ENCODE assay signal across 32 cellular contexts in the genomic region with DNA sequence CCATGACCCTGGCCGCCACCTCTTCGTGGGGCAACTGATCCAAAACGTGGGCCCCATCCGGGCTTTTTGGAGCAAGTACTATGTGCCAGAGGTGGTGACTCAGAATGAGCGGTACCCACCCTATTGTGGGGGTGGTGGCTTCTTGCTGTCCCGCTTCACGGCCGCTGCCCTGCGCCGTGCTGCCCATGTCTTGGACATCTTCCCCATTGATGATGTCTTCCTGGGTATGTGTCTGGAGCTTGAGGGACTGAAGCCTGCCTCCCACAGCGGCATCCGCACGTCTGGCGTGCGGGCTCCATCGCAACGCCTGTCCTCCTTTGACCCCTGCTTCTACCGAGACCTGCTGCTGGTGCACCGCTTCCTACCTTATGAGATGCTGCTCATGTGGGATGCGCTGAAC. TPM values are rescaled to one million over a fixed set of nuclear protein-coding genes. Genes with fewer than 3 reads are reported as not detected.
"Had no signal": no experiment of that assay in that cellular context is flagged by ENCODE, and none has a peak within 500 bp of the region (broad histone marks: within the 10 kb centered on the region; RNA-seq: fewer than 3 reads in every experiment).

No MANE protein-coding gene starts in this region.

- H3K36me3 Mint-ChIP-seq: stimulated activated effector memory CD8-positive, alpha-beta T cell treated with anti-CD3 and anti-CD28 coated beads, Interleukin-12 subunit alpha, Interleukin-12 subunit beta, amount 100 ng/mL, for 72 hours; stimulated activated memory B cell treated with anti-CD40 and anti-IgM and Interleukin-4, amounts not matched to agents 10 μg/mL and 1 μg/mL and 100 μg/mL, for 72 hours; type B pancreatic cell had no signal

- H3K4me1 ChIP-seq: stomach, suprapubic skin, testis, thyroid gland, tibial artery, tibial nerve, transverse colon, upper lobe of left lung, upper lobe of right lung, uterus, vagina had no signal

- H3K4me3 Mint-ChIP-seq: stimulated activated effector memory CD8-positive, alpha-beta T cell treated with anti-CD3 and anti-CD28 coated beads, Interleukin-12 subunit alpha, Interleukin-12 subunit beta, amount 100 ng/mL, for 72 hours; stimulated activated memory B cell treated with anti-CD40 and anti-IgM and Interleukin-4, amounts not matched to agents 10 μg/mL and 1 μg/mL and 100 μg/mL, for 72 hours; stimulated activated naive B cell treated with anti-CD40 and anti-IgM and Interleukin-4, amounts not matched to agents 10 μg/mL and 1 μg/mL and 100 μg/mL, for 72 hours; stimulated activated naive CD8-positive, alpha-beta T cell treated with anti-CD3 and anti-CD28 coated beads, Interleukin-15, amount 100 ng/mL, for 72 hours; stimulated activated naive CD8-positive, alpha-beta T cell treated with anti-CD3 and anti-CD28 coated beads, Interleukin-15, Interleukin-2, amounts not matched to agents 100 ng/mL and 50 ng/mL, for 24 hours; type B pancreatic cell had no signal

- DNase-seq: stimulated activated CD4-positive, alpha-beta T cell treated with anti-CD3 and anti-CD28 coated beads, Interleukin-2, amount 100 ng/mL, for 48 hours; stimulated activated CD4-positive, alpha-beta T cell treated with anti-CD3 and anti-CD28 coated beads, Interleukin-4, amount 100 ng/mL, for 1 hour; stimulated activated CD4-positive, alpha-beta T cell treated with anti-CD3 and anti-CD28 coated beads, Interleukin-4, amount 100 ng/mL, for 24 hours; stimulated activated CD4-positive, alpha-beta T cell treated with anti-CD3 and anti-CD28 coated beads, Interleukin-4, amount 100 ng/mL, for 4 hours; stimulated activated CD8-positive, alpha-beta memory T cell treated with anti-CD3 and anti-CD28 coated beads, Interleukin-4, amount 100 ng/mL, for 48 hours; stimulated activated naive B cell treated with anti-CD40 and anti-IgM and Interleukin-4, amounts not matched to agents 10 μg/mL and 1 μg/mL and 100 μg/mL, for 72 hours; stimulated activated naive CD4-positive, alpha-beta T cell; stimulated activated naive CD4-positive, alpha-beta T cell treated with Interleukin-2 at 50 U/mL for 16 hours; stimulated activated naive CD8-positive, alpha-beta T cell treated with anti-CD3 and anti-CD28 coated beads, Interleukin-15, amount 100 ng/mL, for 72 hours; stimulated activated naive CD8-positive, alpha-beta T cell treated with anti-CD3 and anti-CD28 coated beads, Interleukin-15, Interleukin-2, amounts not matched to agents 100 U/mL and 50 U/mL, for 24 hours; stomach; substantia nigra; testis; thyroid gland; tibial artery; transverse colon; trophoblast cell; upper lobe of right lung; uterus had no signal

- H3K36me3 ChIP-seq: suprapubic skin, thoracic aorta, thyroid gland, tibial artery, tibial nerve, upper lobe of left lung, upper lobe of right lung, uterus, vagina had no signal

- H3K27ac Mint-ChIP-seq: stimulated activated effector memory CD8-positive, alpha-beta T cell treated with anti-CD3 and anti-CD28 coated beads, Interleukin-12 subunit alpha, Interleukin-12 subunit beta, amount 100 ng/mL, for 72 hours; stimulated activated memory B cell treated with anti-CD40 and anti-IgM and Interleukin-4, amounts not matched to agents 10 μg/mL and 1 μg/mL and 100 μg/mL, for 72 hours; stimulated activated naive B cell treated with anti-CD40 and anti-IgM and Interleukin-4, amounts not matched to agents 10 μg/mL and 1 μg/mL and 100 μg/mL, for 72 hours; stimulated activated naive CD8-positive, alpha-beta T cell treated with anti-CD3 and anti-CD28 coated beads, Interleukin-15, amount 100 ng/mL, for 72 hours; stimulated activated naive CD8-positive, alpha-beta T cell treated with anti-CD3 and anti-CD28 coated beads, Interleukin-15, Interleukin-2, amounts not matched to agents 100 ng/mL and 50 ng/mL, for 24 hours; type B pancreatic cell had no signal

- H3K27me3 ChIP-seq: testis, thyroid gland, transverse colon, uterus, vagina had no signal

- H3K9me3 ChIP-seq: stomach, suprapubic skin, testis, thoracic aorta, thyroid gland, transverse colon, upper lobe of left lung, upper lobe of right lung, uterus, vagina had no signal

- H3K27me3 Mint-ChIP-seq: stimulated activated naive CD8-positive, alpha-beta T cell treated with anti-CD3 and anti-CD28 coated beads, Interleukin-15, amount 100 ng/mL, for 72 hours; stimulated activated naive CD8-positive, alpha-beta T cell treated with anti-CD3 and anti-CD28 coated beads, Interleukin-15, Interleukin-2, amounts not matched to agents 100 ng/mL and 50 ng/mL, for 24 hours had no signal

- H3K27ac ChIP-seq: stomach, suprapubic skin, testis, thoracic aorta, thyroid gland, tibial artery, tibial nerve, transverse colon, upper lobe of left lung, upper lobe of right lung, uterus, vagina had no signal

- H3K9me3 Mint-ChIP-seq: stimulated activated effector memory CD8-positive, alpha-beta T cell treated with anti-CD3 and anti-CD28 coated beads, Interleukin-12 subunit alpha, Interleukin-12 subunit beta, amount 100 ng/mL, for 72 hours; stimulated activated memory B cell treated with anti-CD40 and anti-IgM and Interleukin-4, amounts not matched to agents 10 μg/mL and 1 μg/mL and 100 μg/mL, for 72 hours; stimulated activated naive B cell treated with anti-CD40 and anti-IgM and Interleukin-4, amounts not matched to agents 10 μg/mL and 1 μg/mL and 100 μg/mL, for 72 hours; stimulated activated naive CD8-positive, alpha-beta T cell treated with anti-CD3 and anti-CD28 coated beads, Interleukin-15, amount 100 ng/mL, for 72 hours; stimulated activated naive CD8-positive, alpha-beta T cell treated with anti-CD3 and anti-CD28 coated beads, Interleukin-15, Interleukin-2, amounts not matched to agents 100 ng/mL and 50 ng/mL, for 24 hours; type B pancreatic cell had no signal

- ATAC-seq: stimulated activated effector memory CD8-positive, alpha-beta T cell treated with anti-CD3 and anti-CD28 coated beads, Interleukin-12 subunit alpha, Interleukin-12 subunit beta, amount 100 ng/mL, for 72 hours; stimulated activated memory B cell treated with anti-CD40 and anti-IgM and Interleukin-4, amounts not matched to agents 10 μg/mL and 1 μg/mL and 100 μg/mL, for 72 hours; stimulated activated naive B cell treated with anti-CD40 and anti-IgM and Interleukin-4, amounts not matched to agents 10 μg/mL and 1 μg/mL and 100 μg/mL, for 72 hours; stimulated activated naive CD8-positive, alpha-beta T cell treated with anti-CD3 and anti-CD28 coated beads, Interleukin-15, amount 100 ng/mL, for 72 hours; stimulated activated naive CD8-positive, alpha-beta T cell treated with anti-CD3 and anti-CD28 coated beads, Interleukin-15, Interleukin-2, amounts not matched to agents 100 U/mL and 50 U/mL, for 24 hours; upper lobe of right lung had no signal

- H3K4me3 ChIP-seq: stomach, suprapubic skin, testis, thoracic aorta, thyroid gland, tibial artery, tibial nerve, transverse colon, upper lobe of left lung, upper lobe of right lung, uterus, vagina had no signal

RNA-seq across cellular contexts. Expression of gene INSL3, which starts 9.6 kb away (rescaled TPM):
- total RNA-seq: stomach, subcutaneous adipose tissue, suprapubic skin, temporal lobe, thoracic aorta, tibial nerve, transverse colon, upper lobe of right lung, ureter, urinary bladder, uterus, vagina had no signal

RNA-seq across cellular contexts. Expression of gene B3GNT3, which starts 16.7 kb away (rescaled TPM):
- total RNA-seq: temporal lobe had no signal
